In genomic region chr6:166877906-166878305, GRCh38 we compare ENCODE assay signal across 13 cellular contexts.
"Had no signal": no experiment of that assay in that cellular context is flagged by ENCODE, and none has a peak within 500 bp of the region (broad histone marks: within the 10 kb centered on the region; RNA-seq: fewer than 3 reads in every experiment).

No MANE protein-coding gene starts in this region.

- DNase-seq: activated CD4-positive, alpha-beta T cell treated with anti-CD3 and anti-CD28 coated beads, Interleukin-2, amount 50 U/mL, for 1 hour; activated effector memory CD4-positive, alpha-beta T cell treated with Interleukin-2 at 50 U/mL for 16 hours; activated T-cell treated with anti-CD3 and anti-CD28 coated beads for 4 hours; amniotic stem cell; dorsolateral prefrontal cortex; head of caudate nucleus; ovary; stomach; uterus had no signal

- H3K4me3 ChIP-seq: dorsolateral prefrontal cortex, esophagus muscularis mucosa, ovary, stomach, uterus had no signal

- H3K4me3 Mint-ChIP-seq: neural crest cell; T-helper 1 cell treated with Interleukin-12 subunit alpha and Interleukin-12 subunit beta and Interleukin-4 antibody, amounts not matched to agents 30 μg/mL and 1 μg/mL, for 36 hours had no signal

- H3K27ac Mint-ChIP-seq: activated naive CD4-positive, alpha-beta T cell treated with anti-CD3 and anti-CD28 coated beads, Interleukin-2, amount 50 U/mL, for 72 hours; T-helper 1 cell treated with Interleukin-12 subunit alpha and Interleukin-12 subunit beta and Interleukin-4 antibody, amounts not matched to agents 30 μg/mL and 1 μg/mL, for 36 hours had no signal

- ATAC-seq: activated naive CD4-positive, alpha-beta T cell treated with anti-CD3 and anti-CD28 coated beads, Interleukin-2, amount 50 U/mL, for 72 hours had no signal

- H3K9me3 Mint-ChIP-seq: activated naive CD4-positive, alpha-beta T cell treated with anti-CD3 and anti-CD28 coated beads, Interleukin-2, amount 50 U/mL, for 72 hours; neural crest cell; T-helper 1 cell treated with Interleukin-12 subunit alpha and Interleukin-12 subunit beta and Interleukin-4 antibody, amounts not matched to agents 30 μg/mL and 1 μg/mL, for 36 hours had no signal

- H3K4me1 Mint-ChIP-seq: neural crest cell had no signal

- H3K36me3 Mint-ChIP-seq: activated naive CD4-positive, alpha-beta T cell treated with anti-CD3 and anti-CD28 coated beads, Interleukin-2, amount 50 U/mL, for 72 hours had no signal
